Comparison of ENCODE assay signal across 24 cellular contexts in the genomic region with DNA sequence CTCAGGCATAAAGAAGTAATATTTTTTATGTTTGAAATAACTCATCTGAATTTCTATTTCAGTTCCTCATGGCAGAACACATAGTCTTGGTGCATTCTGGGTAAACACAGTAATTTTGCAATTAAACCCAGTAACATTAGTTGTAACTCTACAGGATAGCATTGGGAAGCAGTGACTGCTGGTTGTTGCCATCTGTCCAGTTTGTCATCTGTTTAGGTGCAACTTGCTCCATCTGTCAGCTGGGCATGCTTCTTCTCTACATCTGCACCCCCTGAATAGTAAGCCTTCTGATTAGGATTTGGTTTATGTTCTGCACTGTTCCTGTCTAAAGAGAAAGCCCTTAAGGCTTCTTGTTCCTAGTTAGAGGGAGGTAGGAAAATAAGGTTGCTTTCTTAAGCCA.
A peak's percentile ranks its signal among the peaks of the same experiment; 100 is the strongest.
DNase-seq lines count a peak whose midpoint lies in the region; ATAC-seq and TF ChIP-seq lines count a peak whose summit lies in the region.
"Had no signal": no experiment of that assay in that cellular context is flagged by ENCODE, and none has a peak within 500 bp of the region (broad histone marks: within the 10 kb centered on the region; RNA-seq: fewer than 3 reads in every experiment).

No MANE protein-coding gene starts in this region.

- no peaks in the 10 kb centered on the region for H3K79me2 ChIP-seq in SK-N-SH (ENCODE audit: insufficient read depth)

- POLR2A ChIA-PET in SK-N-SH (lab: Yijun Ruan, JAX): no interaction called here

- H3K9ac ChIP-seq in SK-N-SH: no peak overlapping the region

- no peaks in the 10 kb centered on the region for H3K36me3 ChIP-seq in SK-N-SH (replicated peaks in 1 of 2; ENCODE audit: control insufficient read depth in 1 of 2, insufficient read depth in 2 of 2, low read length in 1 of 2)
- H3K36me3 ChIP-seq: BE2C, HAP-1, MG63 had no signal

- H3K36me3 Mint-ChIP-seq in type B pancreatic cell: no peaks in the 10 kb centered on the region
- H3K36me3 Mint-ChIP-seq: CD4-positive, CD25-positive, alpha-beta regulatory T cell; IgD-negative memory B cell had no signal

- H3K27ac ChIP-seq in SK-N-SH (ENCODE audit: low read depth in 2 of 2, low read length in 1 of 2): peak overlapping the region in 1 of 2 experiments; percentile 58; a peak in 2 of 4 replicates
- H3K27ac ChIP-seq: RWPE1 had no signal

- DNase-seq in SK-N-SH (no peak), NCI-H82 treated with DMSO at 0.1 percent for 48 hours (lab: John Stamatoyannopoulos, UW; ENCODE audit: unreplicated experiment) (peak; percentile 84), myocyte (ENCODE audit: low read depth) (peak; percentile 9), type B pancreatic cell (ENCODE audit: extremely low spot score, unreplicated experiment) (no peak)
- DNase-seq: BE2C; CD4-positive, CD25-positive, alpha-beta regulatory T cell; COR-L47; DMS153; GDM1; Karpas-422; MG63; NCI-H1092 treated with DMSO at 0.1 percent for 48 hours; NCI-H187; NCI-H345; NCI-H748 treated with DMSO at 0.1 percent for 48 hours; PC-3; SIG-M5 had no signal

- H3K4me1 Mint-ChIP-seq in type B pancreatic cell (ENCODE audit: unreplicated experiment): no peaks in the 10 kb centered on the region
- H3K4me1 Mint-ChIP-seq: CD4-positive, CD25-positive, alpha-beta regulatory T cell; IgD-negative memory B cell had no signal

- no peak for TF ChIP-seq RAD21 in SK-N-SH (IDR thresholded peaks at IDR 0.05; ENCODE audit: low read length)

- no peaks in the 10 kb centered on the region for H3K9me3 Mint-ChIP-seq in type B pancreatic cell

- H3K9me3 ChIP-seq in SK-N-SH: no peaks in the 10 kb centered on the region
- H3K9me3 ChIP-seq: BE2C, HAP-1, MG63 had no signal

- no peak for ATAC-seq in SK-N-SH treated with all-trans-retinoic acid at 6 μM for 48 hours
- ATAC-seq in HG03039 (IDR thresholded peaks at IDR 0.05; ENCODE audit: unreplicated experiment): no peak
- ATAC-seq in HG03460 (IDR thresholded peaks at IDR 0.05; ENCODE audit: unreplicated experiment): no peak
- no peak for ATAC-seq in GM18517 (IDR thresholded peaks at IDR 0.05; ENCODE audit: unreplicated experiment)
- ATAC-seq: PC-3 had no signal

- no peaks in the 10 kb centered on the region for H4K20me1 ChIP-seq in SK-N-SH (ENCODE audit: insufficient read depth)

- no peaks in the 10 kb centered on the region for H3K27me3 Mint-ChIP-seq in type B pancreatic cell
- H3K27me3 Mint-ChIP-seq: IgD-negative memory B cell had no signal

- H3K4me3 ChIP-seq in SK-N-SH (ENCODE audit: low read depth in 2 of 2, low read length in 1 of 2): no peak overlapping the region
- H3K4me3 ChIP-seq: HAP-1, MG63 had no signal

- H3F3A ChIP-seq in SK-N-SH (replicated peaks; ENCODE audit: insufficient read depth): peaks cover 20% of the 10 kb centered on the region

- peaks cover 0 to 6% of the 10 kb centered on the region in 2 experiments; a peak in 3 of 4 replicates for H3K4me1 ChIP-seq in SK-N-SH (ENCODE audit: control insufficient read depth in 1 of 2, insufficient read depth in 2 of 2, low read depth in 1 of 2, low read length in 1 of 2)
- H3K4me1 ChIP-seq: BE2C, HAP-1 had no signal

- no peak overlapping the region for H3K27ac Mint-ChIP-seq in type B pancreatic cell
- H3K27ac Mint-ChIP-seq: CD4-positive, CD25-positive, alpha-beta regulatory T cell; IgD-negative memory B cell had no signal

- no peaks in the 10 kb centered on the region for H3K9me2 ChIP-seq in SK-N-SH

- no peak overlapping the region for H3K4me3 Mint-ChIP-seq in type B pancreatic cell
- H3K4me3 Mint-ChIP-seq: CD4-positive, CD25-positive, alpha-beta regulatory T cell; IgD-negative memory B cell had no signal

- no peak overlapping the region for H3K4me2 ChIP-seq in SK-N-SH

- H2AFZ ChIP-seq in SK-N-SH (ENCODE audit: low read depth): peak overlapping the region; percentile 67

- no peak for TF ChIP-seq CTCF in SK-N-SH (IDR thresholded peaks at IDR 0.05)
- no peak for TF ChIP-seq CTCF in type B pancreatic cell (conservative IDR thresholded peaks at IDR 0.05)

- CTCF ChIA-PET in SK-N-SH (lab: Yijun Ruan, JAX): no interaction called here

- no peak for TF ChIP-seq EP300 in SK-N-SH (IDR thresholded peaks at IDR 0.05; ENCODE audit: borderline replicate concordance in 1 of 2, low read depth in 1 of 2, low read length in 1 of 2)

- no peaks in the 10 kb centered on the region for H3K27me3 ChIP-seq in SK-N-SH (ENCODE audit: insufficient read depth)
- H3K27me3 ChIP-seq: BE2C, MG63 had no signal

TF ChIP-seq in SK-N-SH, 30 proteins besides CTCF, POLR2A, EP300 and RAD21:
- TF ChIP-seq SIN3A (IDR thresholded peaks at IDR 0.05; ENCODE audit: borderline replicate concordance, low read depth, low read length): no peak
- no peak for TF ChIP-seq YY1 (IDR thresholded peaks at IDR 0.05; ENCODE audit: low read depth)
- TF ChIP-seq RCOR1 (IDR thresholded peaks at IDR 0.05; ENCODE audit: low read length): no peak
- TF ChIP-seq FOXJ3 (CRISPR knock-in tag; IDR thresholded peaks at IDR 0.05): no peak
- TF ChIP-seq RXRA (IDR thresholded peaks at IDR 0.05; ENCODE audit: borderline replicate concordance, low read depth): no peak
- TF ChIP-seq RFX5 (IDR thresholded peaks at IDR 0.05; ENCODE audit: low read length): no peak

TF ChIP-seq in SK-N-SH treated with all-trans-retinoic acid at 6 μM for 48 hours, 23 proteins besides CTCF, POLR2A, EP300 and RAD21:
- TF ChIP-seq ZFP30 (CRISPR knock-in tag; IDR thresholded peaks at IDR 0.05): no peak
- no peak for TF ChIP-seq PPARA (CRISPR knock-in tag; IDR thresholded peaks at IDR 0.05; ENCODE audit: borderline replicate concordance)
- TF ChIP-seq OSR1 (CRISPR knock-in tag; IDR thresholded peaks at IDR 0.05): no peak
- TF ChIP-seq ZNF565 (CRISPR knock-in tag; conservative IDR thresholded peaks at IDR 0.05; ENCODE audit: low read depth): no peak
- no peak for TF ChIP-seq ARNTL (CRISPR knock-in tag; IDR thresholded peaks at IDR 0.05; ENCODE audit: borderline replicate concordance, low read depth)
- no peak for TF ChIP-seq ZNF70 (CRISPR knock-in tag; IDR thresholded peaks at IDR 0.05)
- TF ChIP-seq, protein P1, sequence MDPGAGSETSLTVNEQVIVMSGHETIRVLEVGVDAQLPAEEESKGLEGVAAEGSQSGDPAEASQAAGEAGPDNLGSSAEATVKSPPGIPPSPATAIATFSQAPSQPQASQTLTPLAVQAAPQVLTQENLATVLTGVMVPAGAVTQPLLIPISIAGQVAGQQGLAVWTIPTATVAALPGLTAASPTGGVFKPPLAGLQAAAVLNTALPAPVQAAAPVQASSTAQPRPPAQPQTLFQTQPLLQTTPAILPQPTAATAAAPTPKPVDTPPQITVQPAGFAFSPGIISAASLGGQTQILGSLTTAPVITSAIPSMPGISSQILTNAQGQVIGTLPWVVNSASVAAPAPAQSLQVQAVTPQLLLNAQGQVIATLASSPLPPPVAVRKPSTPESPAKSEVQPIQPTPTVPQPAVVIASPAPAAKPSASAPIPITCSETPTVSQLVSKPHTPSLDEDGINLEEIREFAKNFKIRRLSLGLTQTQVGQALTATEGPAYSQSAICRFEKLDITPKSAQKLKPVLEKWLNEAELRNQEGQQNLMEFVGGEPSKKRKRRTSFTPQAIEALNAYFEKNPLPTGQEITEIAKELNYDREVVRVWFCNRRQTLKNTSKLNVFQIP (CRISPR knock-in tag; IDR thresholded peaks at IDR 0.05; ENCODE audit: borderline replicate concordance, low read depth): no peak
- TF ChIP-seq, protein P2, sequence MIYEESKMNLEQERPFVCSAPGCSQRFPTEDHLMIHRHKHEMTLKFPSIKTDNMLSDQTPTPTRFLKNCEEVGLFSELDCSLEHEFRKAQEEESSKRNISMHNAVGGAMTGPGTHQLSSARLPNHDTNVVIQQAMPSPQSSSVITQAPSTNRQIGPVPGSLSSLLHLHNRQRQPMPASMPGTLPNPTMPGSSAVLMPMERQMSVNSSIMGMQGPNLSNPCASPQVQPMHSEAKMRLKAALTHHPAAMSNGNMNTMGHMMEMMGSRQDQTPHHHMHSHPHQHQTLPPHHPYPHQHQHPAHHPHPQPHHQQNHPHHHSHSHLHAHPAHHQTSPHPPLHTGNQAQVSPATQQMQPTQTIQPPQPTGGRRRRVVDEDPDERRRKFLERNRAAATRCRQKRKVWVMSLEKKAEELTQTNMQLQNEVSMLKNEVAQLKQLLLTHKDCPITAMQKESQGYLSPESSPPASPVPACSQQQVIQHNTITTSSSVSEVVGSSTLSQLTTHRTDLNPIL (CRISPR knock-in tag; IDR thresholded peaks at IDR 0.05; ENCODE audit: low read depth): no peak
- no peak for TF ChIP-seq TCF4 (CRISPR knock-in tag; IDR thresholded peaks at IDR 0.05; ENCODE audit: borderline replicate concordance)
- no peak for TF ChIP-seq ESRRG (CRISPR knock-in tag; IDR thresholded peaks at IDR 0.05)
- no peak for TF ChIP-seq GLIS3 (CRISPR knock-in tag; IDR thresholded peaks at IDR 0.05)
- no peak for TF ChIP-seq BACH2 (CRISPR knock-in tag; IDR thresholded peaks at IDR 0.05; ENCODE audit: borderline replicate concordance)

Comparison
In these comparisons a context has a peak if more than half of its experiments do, and no peak if none do; other contexts are left out.
1. DNase-seq: peak in NCI-H82 treated with DMSO at 0.1 percent for 48 hours (single experiment) and myocyte (single experiment); none in SK-N-SH (single experiment) and type B pancreatic cell (single experiment).